In the genomic region with DNA sequence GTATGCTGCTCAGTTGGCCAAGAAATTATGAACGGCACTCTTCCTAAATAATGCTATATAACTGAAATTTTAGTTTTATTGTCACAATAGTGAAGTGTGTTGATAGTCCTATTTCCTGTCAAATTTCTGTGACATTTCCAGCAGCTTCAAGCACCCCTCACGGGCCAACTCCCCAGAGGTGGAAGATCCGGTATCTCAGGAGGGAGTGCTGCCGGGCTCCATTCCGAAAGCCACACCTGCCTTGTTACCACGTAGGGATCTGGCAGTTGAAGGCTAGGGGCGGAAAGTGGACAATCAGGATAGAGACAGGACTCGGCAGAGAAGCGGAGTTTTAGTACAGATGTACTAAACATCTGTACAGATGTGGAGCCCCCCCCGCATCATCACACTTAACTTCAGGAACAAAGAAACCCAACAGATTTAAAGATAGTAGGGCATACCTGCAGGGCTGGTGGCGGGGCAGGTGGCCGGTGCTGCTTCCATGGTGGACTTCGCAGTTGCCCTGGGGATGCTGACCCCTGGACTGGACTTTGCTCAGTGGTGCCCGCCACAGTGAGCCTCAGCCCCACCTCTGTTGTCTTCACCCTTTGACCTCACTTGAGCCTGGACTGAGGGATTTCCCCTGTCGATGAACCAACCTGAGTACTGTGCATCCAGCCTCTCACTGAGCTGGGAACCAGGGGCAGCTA, we compare ENCODE assay signal across 20 cellular contexts. TPM values are rescaled to one million over a fixed set of nuclear protein-coding genes. Genes with fewer than 3 reads are reported as not detected.
A peak's percentile ranks its signal among the peaks of the same experiment; 100 is the strongest.
DNase-seq lines count a peak whose midpoint lies in the region; ATAC-seq, FAIRE-seq and TF ChIP-seq lines count a peak whose summit lies in the region.
"Had no signal": no experiment of that assay in that cellular context is flagged by ENCODE, and none has a peak within 500 bp of the region (broad histone marks: within the 10 kb centered on the region; RNA-seq: fewer than 3 reads in every experiment).

No MANE protein-coding gene starts in this region.

- dilution Hi-C loops in keratinocyte (cut with MboI; ENCODE audit: extremely low pct_ligation_motif_present, low sequenced_read_pairs) = no loop called here

- H3K4me1 ChIP-seq in left ventricle myocardium inferior = peaks cover 100% of the 10 kb centered on the region
- H3K4me1 ChIP-seq in keratinocyte (ENCODE audit: control insufficient read depth, extremely low read depth, insufficient read depth, low read length) = peaks cover 62% of the 10 kb centered on the region
- H3K4me1 ChIP-seq in stomach = peaks cover 36 to 80% (median 62%) of the 10 kb centered on the region in 4 donors

- TF ChIP-seq POLR2A in stomach (IDR thresholded peaks at IDR 0.05) = no peak

- no peak overlapping the region for H3K4me3 ChIP-seq in left ventricle myocardium inferior
- no peak overlapping the region for H3K4me3 ChIP-seq in keratinocyte (ENCODE audit: control insufficient read depth in 2 of 3, extremely low read depth in 1 of 3, insufficient read depth in 2 of 3, low read depth in 1 of 3, low read length in 3 of 3)
- no peak overlapping the region for H3K4me3 ChIP-seq in stomach
- H3K4me3 ChIP-seq: MG63, SK-N-MC, spleen had no signal

- H3K36me3 Mint-ChIP-seq in stimulated activated memory B cell treated with anti-CD40 and anti-IgM and Interleukin-4, amounts not matched to agents 10 μg/mL and 1 μg/mL and 100 μg/mL, for 72 hours = no peaks in the 10 kb centered on the region
- H3K36me3 Mint-ChIP-seq in stimulated activated naive B cell treated with anti-CD40 and anti-IgM and Interleukin-4, amounts not matched to agents 10 μg/mL and 1 μg/mL and 100 μg/mL, for 72 hours = no peaks in the 10 kb centered on the region
- H3K36me3 Mint-ChIP-seq: CD4-positive, alpha-beta memory T cell had no signal

- intact Hi-C loops in left ventricle myocardium inferior (cut with micrococcal nuclease) = no loop called here
- intact Hi-C loops in left ventricle myocardium superior (cut with micrococcal nuclease) = no loop called here
- intact Hi-C loops in stomach (cut with DNase I; ENCODE audit: low total_unique reads) = no loop called here

- peaks cover 78% of the 10 kb centered on the region for H3K27me3 Mint-ChIP-seq in stimulated activated memory B cell treated with anti-CD40 and anti-IgM and Interleukin-4, amounts not matched to agents 10 μg/mL and 1 μg/mL and 100 μg/mL, for 72 hours
- peaks cover 5 to 15% of the 10 kb centered on the region in 2 donors for H3K27me3 Mint-ChIP-seq in stimulated activated naive B cell treated with anti-CD40 and anti-IgM and Interleukin-4, amounts not matched to agents 10 μg/mL and 1 μg/mL and 100 μg/mL, for 72 hours
- H3K27me3 Mint-ChIP-seq: progenitor cell of endocrine pancreas had no signal

- H3K79me2 ChIP-seq in keratinocyte (ENCODE audit: control insufficient read depth, insufficient read depth, low read length) = peaks cover 96% of the 10 kb centered on the region

- DNase-seq in left ventricle myocardium inferior = no peak
- no peak for DNase-seq in left ventricle myocardium superior
- no peak for DNase-seq in keratinocyte (ENCODE audit: low read depth, low spot score)
- no peak for DNase-seq in stomach
- no peak for DNase-seq in stimulated activated naive B cell treated with anti-CD40 and anti-IgM and Interleukin-4, amounts not matched to agents 10 μg/mL and 1 μg/mL and 100 μg/mL, for 72 hours
- DNase-seq in activated gamma-delta T cell treated with Interleukin-2 at 50 U/mL for 16 hours = no peak
- DNase-seq: ACHN; CD4-positive, alpha-beta memory T cell; MG63; NCI-H146; NCI-H2171; OCI-M1; spleen; stimulated activated CD4-positive, alpha-beta T cell treated with anti-CD3 and anti-CD28 coated beads, Interleukin-4, amount 100 ng/mL, for 4 hours; T-helper 9 cell had no signal

- H3K9me3 Mint-ChIP-seq in stimulated activated memory B cell treated with anti-CD40 and anti-IgM and Interleukin-4, amounts not matched to agents 10 μg/mL and 1 μg/mL and 100 μg/mL, for 72 hours = no peaks in the 10 kb centered on the region
- H3K9me3 Mint-ChIP-seq in stimulated activated naive B cell treated with anti-CD40 and anti-IgM and Interleukin-4, amounts not matched to agents 10 μg/mL and 1 μg/mL and 100 μg/mL, for 72 hours = no peaks in the 10 kb centered on the region
- H3K9me3 Mint-ChIP-seq: CD4-positive, alpha-beta memory T cell had no signal

- H2AFZ ChIP-seq in keratinocyte (ENCODE audit: control insufficient read depth, low read length) = no peak overlapping the region

- TF ChIP-seq CTCF in left ventricle myocardium inferior (IDR thresholded peaks at IDR 0.05; ENCODE audit: borderline replicate concordance) = no peak
- TF ChIP-seq CTCF in keratinocyte (optimal IDR thresholded peaks at IDR 0.05 in 1 of 3, IDR thresholded peaks at IDR 0.05 in 1 of 3, conservative IDR thresholded peaks at IDR 0.05 in 1 of 3; ENCODE audit: extremely low read depth in 1 of 3, insufficient read depth in 2 of 3, low read length in 3 of 3) = no peak
- TF ChIP-seq CTCF in stomach (IDR thresholded peaks at IDR 0.05) = no peak

- H3K36me3 ChIP-seq in left ventricle myocardium inferior = no peaks in the 10 kb centered on the region
- H3K36me3 ChIP-seq in keratinocyte (ENCODE audit: control insufficient read depth in 2 of 2, extremely low read depth in 1 of 2, insufficient read depth in 2 of 2, low read length in 2 of 2) = peaks cover 0 to 15% of the 10 kb centered on the region in 2 experiments
- no peaks in the 10 kb centered on the region for H3K36me3 ChIP-seq in stomach
- H3K36me3 ChIP-seq: spleen had no signal

- peaks cover 6% of the 10 kb centered on the region for H3K9me1 ChIP-seq in keratinocyte (ENCODE audit: control insufficient read depth, extremely low read depth, insufficient read depth, low read length)

- no peak overlapping the region for H3K9ac ChIP-seq in keratinocyte (ENCODE audit: control insufficient read depth, extremely low read depth, insufficient read depth, low read length)

- no peak overlapping the region for H3K4me3 Mint-ChIP-seq in stimulated activated memory B cell treated with anti-CD40 and anti-IgM and Interleukin-4, amounts not matched to agents 10 μg/mL and 1 μg/mL and 100 μg/mL, for 72 hours
- H3K4me3 Mint-ChIP-seq in stimulated activated naive B cell treated with anti-CD40 and anti-IgM and Interleukin-4, amounts not matched to agents 10 μg/mL and 1 μg/mL and 100 μg/mL, for 72 hours = no peak overlapping the region
- H3K4me3 Mint-ChIP-seq: CD4-positive, alpha-beta memory T cell had no signal

- no peak for TF ChIP-seq EP300 in stomach (IDR thresholded peaks at IDR 0.05)

- 76 to 87% (median 80%) methylated on average over 14 to 15 of the region's 15 CpGs for WGBS in stomach, 5 donors

- H3K4me1 Mint-ChIP-seq in stimulated activated memory B cell treated with anti-CD40 and anti-IgM and Interleukin-4, amounts not matched to agents 10 μg/mL and 1 μg/mL and 100 μg/mL, for 72 hours = no peaks in the 10 kb centered on the region
- H3K4me1 Mint-ChIP-seq in stimulated activated naive B cell treated with anti-CD40 and anti-IgM and Interleukin-4, amounts not matched to agents 10 μg/mL and 1 μg/mL and 100 μg/mL, for 72 hours = peaks cover 0 to 2% of the 10 kb centered on the region in 2 donors
- H3K4me1 Mint-ChIP-seq: CD4-positive, alpha-beta memory T cell had no signal

- FAIRE-seq in keratinocyte (lab: Jason Lieb, UNC) = no peak

- no peaks in the 10 kb centered on the region for H4K20me1 ChIP-seq in keratinocyte (ENCODE audit: control insufficient read depth, extremely low read depth, insufficient read depth, low read length)

- no peak overlapping the region for H3K27ac Mint-ChIP-seq in stimulated activated memory B cell treated with anti-CD40 and anti-IgM and Interleukin-4, amounts not matched to agents 10 μg/mL and 1 μg/mL and 100 μg/mL, for 72 hours
- H3K27ac Mint-ChIP-seq in stimulated activated naive B cell treated with anti-CD40 and anti-IgM and Interleukin-4, amounts not matched to agents 10 μg/mL and 1 μg/mL and 100 μg/mL, for 72 hours = no peak overlapping the region
- H3K27ac Mint-ChIP-seq: CD4-positive, alpha-beta memory T cell had no signal

- H3K27ac ChIP-seq in left ventricle myocardium inferior (replicated peaks) = peak overlapping the region; percentile 90
- peak overlapping the region; percentile 57 for H3K27ac ChIP-seq in angular gyrus (ENCODE audit: low read depth, low read length)
- peak overlapping the region; percentile 0 for H3K27ac ChIP-seq in keratinocyte (ENCODE audit: control insufficient read depth, insufficient read depth, low read length)
- peak overlapping the region in 3 of 5 donors; percentile 2 to 64 (median 31) for H3K27ac ChIP-seq in stomach
- H3K27ac ChIP-seq: SK-N-MC, spleen had no signal

- peak overlapping the region; percentile 1 for H3K4me2 ChIP-seq in keratinocyte (ENCODE audit: control insufficient read depth, extremely low read depth, insufficient read depth, low read depth, low read length)

- ATAC-seq in left ventricle myocardium superior = no peak
- no peak for ATAC-seq in stimulated activated memory B cell treated with anti-CD40 and anti-IgM and Interleukin-4, amounts not matched to agents 10 μg/mL and 1 μg/mL and 100 μg/mL, for 72 hours
- no peak for ATAC-seq in stimulated activated naive B cell treated with anti-CD40 and anti-IgM and Interleukin-4, amounts not matched to agents 10 μg/mL and 1 μg/mL and 100 μg/mL, for 72 hours (replicated peaks)
- ATAC-seq: esophagus mucosa had no signal

- H3K9me3 ChIP-seq in left ventricle myocardium inferior (replicated peaks) (no peaks in the 10 kb centered on the region), keratinocyte (ENCODE audit: control insufficient read depth, low read depth, low read length) (no peaks in the 10 kb centered on the region), stomach (no peaks in the 10 kb centered on the region)
- H3K9me3 ChIP-seq: MG63, spleen had no signal

- H3K27me3 ChIP-seq in left ventricle myocardium inferior (ENCODE audit: low read depth) = no peaks in the 10 kb centered on the region
- H3K27me3 ChIP-seq in keratinocyte (ENCODE audit: control insufficient read depth, extremely low read depth, insufficient read depth, low read length) = no peaks in the 10 kb centered on the region
- no peaks in the 10 kb centered on the region for H3K27me3 ChIP-seq in stomach
- H3K27me3 ChIP-seq: MG63 had no signal

RNA-seq across cellular contexts. Expression of a gene that starts 22.3 kb away (rescaled TPM):
- total RNA-seq in left ventricle myocardium inferior (10.0 TPM), left ventricle myocardium superior (10.1 TPM), stomach (10 to 100 TPM; 32.1 to 55.4 (median 37.1) TPM)
- polyA plus RNA-seq in keratinocyte (30.7 to 59.6 TPM (median 54.2 TPM) in 3 replicates), stomach (10 to 100 TPM in 1 of 3 donors, 1 to 10 TPM in 2; 9.7 to 25.1 (median 9.8) TPM)
- 44.6 TPM for polyA plus RNA-seq in keratinocyte (2011; ENCODE audit: low read depth)
- 37.2 and 58.2 TPM in 2 replicates for polyA plus RNA-seq in keratinocyte (2011; cell fraction: cytosol; rRNA removed)
- 62.7 and 72.9 TPM in 2 replicates for polyA plus RNA-seq in keratinocyte (2011; cell fraction: nucleus; rRNA removed)
- polyA plus RNA-seq in keratinocyte (2012; ENCODE audit: low replicate concordance) = 21.4 and 42.3 TPM in 2 replicates
- polyA minus RNA-seq in keratinocyte = 32.0 to 96.8 TPM (median 59.0 TPM) in 3 replicates
- polyA minus RNA-seq in keratinocyte (2011; cell fraction: cytosol; rRNA and poly(A)+ RNA removed) = 34.7 TPM
- polyA minus RNA-seq in keratinocyte (2011; cell fraction: nucleus; rRNA and poly(A)+ RNA removed) = 47.7 and 89.0 TPM in 2 replicates
- total RNA-seq: CD4-positive, alpha-beta memory T cell had no signal
- polyA plus RNA-seq: CD4-positive, alpha-beta memory T cell had no signal

Comparison
In these comparisons a context has a peak if more than half of its experiments do, and no peak if none do; other contexts are left out.
1. H3K27ac ChIP-seq: peak in every context shown above with its lines; median percentile 90 in left ventricle myocardium inferior; 57 in angular gyrus; 31 in stomach; 0 in keratinocyte.